Comparison of ENCODE assay signal across 19 cellular contexts in the genomic region with DNA sequence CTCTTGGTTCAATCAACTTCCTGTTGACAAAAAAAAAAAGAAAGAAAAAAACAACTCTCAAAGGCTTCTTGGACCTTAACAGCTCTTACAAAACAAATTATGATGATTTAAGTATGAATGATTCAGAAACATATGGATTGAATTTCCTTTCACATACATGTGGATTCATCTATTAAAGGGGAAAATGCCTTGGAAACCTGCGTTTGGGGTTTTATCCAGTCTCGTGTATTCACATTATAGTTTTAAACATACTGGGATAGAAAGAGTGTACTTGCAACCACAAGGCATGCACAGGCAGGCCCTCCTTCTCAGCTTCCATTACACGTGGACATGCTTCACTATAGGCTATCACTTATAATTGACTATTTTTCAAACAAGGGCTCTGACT.
"Had no signal": no experiment of that assay in that cellular context is flagged by ENCODE, and none has a peak within 500 bp of the region (broad histone marks: within the 10 kb centered on the region; RNA-seq: fewer than 3 reads in every experiment).

No MANE protein-coding gene starts in this region.

- DNase-seq: activated CD4-positive, alpha-beta T cell treated with anti-CD3 and anti-CD28 coated beads, Interleukin-2, amount 10 ng/mL, durations not matched to agents 7 days and 5 days; activated CD4-positive, CD25-positive, alpha-beta regulatory T cell; activated naive CD8-positive, alpha-beta T cell treated with anti-CD3 and anti-CD28 coated beads for 36 hours; cortex of kidney; effector CD8-positive, alpha-beta T cell; hypothalamus; kidney glomerular epithelial cell; mesendoderm; nucleus accumbens; stimulated activated CD4-positive, alpha-beta T cell treated with anti-CD3 and anti-CD28 coated beads, Interleukin-15, amount 100 ng/mL, for 24 hours; stimulated activated CD4-positive, alpha-beta T cell treated with anti-CD3 and anti-CD28 coated beads, Interleukin-4, amount 100 ng/mL, for 24 hours; stimulated activated naive CD4-positive, alpha-beta T cell had no signal

- H3K4me3 ChIP-seq: right atrium auricular region, tibial nerve, vagina had no signal

- H3K27me3 Mint-ChIP-seq: activated CD4-positive, alpha-beta T cell treated with anti-CD3 and anti-CD28 coated beads, Interleukin-2, amount 10 ng/mL, durations not matched to agents 7 days and 5 days; activated naive CD8-positive, alpha-beta T cell treated with anti-CD3 and anti-CD28 coated beads for 36 hours; brain; natural killer cell treated with Interleukin-12 subunit alpha and Interleukin-12 subunit beta and Interleukin-15 and Interleukin-18, amount 100 ng/mL, for 72 hours; progenitor cell of endocrine pancreas had no signal

- ATAC-seq: natural killer cell treated with Interleukin-12 subunit alpha and Interleukin-12 subunit beta and Interleukin-15 and Interleukin-18, amount 100 ng/mL, for 72 hours had no signal

- H3K9me3 ChIP-seq: vagina had no signal

- H3K36me3 ChIP-seq: right atrium auricular region, tibial nerve, vagina had no signal

- H3K27ac Mint-ChIP-seq: activated CD4-positive, alpha-beta T cell treated with anti-CD3 and anti-CD28 coated beads, Interleukin-2, amount 10 ng/mL, durations not matched to agents 7 days and 5 days; activated naive CD8-positive, alpha-beta T cell treated with anti-CD3 and anti-CD28 coated beads for 36 hours; brain; natural killer cell treated with Interleukin-12 subunit alpha and Interleukin-12 subunit beta and Interleukin-15 and Interleukin-18, amount 100 ng/mL, for 72 hours; progenitor cell of endocrine pancreas; T-helper 2 cell treated with Interferon-gamma antibody and Interleukin-4, amounts not matched to agents 5 μg/mL and 100 μg/mL, for 36 hours had no signal

- H3K36me3 Mint-ChIP-seq: activated naive CD8-positive, alpha-beta T cell treated with anti-CD3 and anti-CD28 coated beads for 36 hours; brain; natural killer cell treated with Interleukin-12 subunit alpha and Interleukin-12 subunit beta and Interleukin-15 and Interleukin-18, amount 100 ng/mL, for 72 hours had no signal

- H3K27me3 ChIP-seq: right atrium auricular region, tibial nerve, vagina had no signal

- H3K9me3 Mint-ChIP-seq: activated naive CD8-positive, alpha-beta T cell treated with anti-CD3 and anti-CD28 coated beads for 36 hours had no signal

- H3K4me3 Mint-ChIP-seq: activated CD4-positive, alpha-beta T cell treated with anti-CD3 and anti-CD28 coated beads, Interleukin-2, amount 10 ng/mL, durations not matched to agents 7 days and 5 days; activated naive CD8-positive, alpha-beta T cell treated with anti-CD3 and anti-CD28 coated beads for 36 hours; brain; natural killer cell treated with Interleukin-12 subunit alpha and Interleukin-12 subunit beta and Interleukin-15 and Interleukin-18, amount 100 ng/mL, for 72 hours; T-helper 2 cell treated with Interferon-gamma antibody and Interleukin-4, amounts not matched to agents 5 μg/mL and 100 μg/mL, for 36 hours had no signal

- H3K4me1 Mint-ChIP-seq: activated CD4-positive, alpha-beta T cell treated with anti-CD3 and anti-CD28 coated beads, Interleukin-2, amount 10 ng/mL, durations not matched to agents 7 days and 5 days; activated naive CD8-positive, alpha-beta T cell treated with anti-CD3 and anti-CD28 coated beads for 36 hours; brain had no signal

- H3K4me1 ChIP-seq: right atrium auricular region, tibial nerve, vagina had no signal
